17 cellular contexts compared by ENCODE assay signal in the genomic region with DNA sequence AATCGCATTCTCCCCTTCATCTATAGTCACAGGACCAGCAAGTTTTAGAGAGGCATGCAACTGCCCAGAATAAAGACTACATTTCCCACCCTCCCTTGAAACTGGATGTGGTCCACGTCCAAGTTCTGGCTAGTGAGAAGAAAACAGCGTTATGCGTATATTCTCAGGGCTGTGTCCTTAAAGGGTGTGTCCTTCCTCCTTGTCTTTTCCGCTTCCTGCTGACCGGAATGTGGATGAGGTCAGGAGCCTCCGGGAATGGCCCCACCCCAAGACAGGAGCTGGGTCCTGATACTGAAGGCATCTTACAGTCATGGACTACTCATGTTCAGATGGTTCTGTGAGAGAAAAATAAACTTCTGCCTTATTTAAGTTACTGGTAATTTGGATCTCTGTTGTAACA. TPM values are rescaled to one million over a fixed set of nuclear protein-coding genes. Genes with fewer than 3 reads are reported as not detected.
A peak's percentile ranks its signal among the peaks of the same experiment; 100 is the strongest.
DNase-seq lines count a peak whose midpoint lies in the region; ATAC-seq, FAIRE-seq and TF ChIP-seq lines count a peak whose summit lies in the region.
"Had no signal": no experiment of that assay in that cellular context is flagged by ENCODE, and none has a peak within 500 bp of the region (broad histone marks: within the 10 kb centered on the region; RNA-seq: fewer than 3 reads in every experiment).

No MANE protein-coding gene starts in this region.

- no peak for TF ChIP-seq POLR2A in gastrocnemius medialis (IDR thresholded peaks at IDR 0.05)

- H3K4me1 ChIP-seq in heart right ventricle (peaks cover 0 to 26% (median 9%) of the 10 kb centered on the region in 9 donors), gastrocnemius medialis (no peaks in the 10 kb centered on the region), pancreas (no peaks in the 10 kb centered on the region)
- H3K4me1 ChIP-seq: Peyer's patch, prostate gland had no signal

- DNase-seq in HFFc6 (peak; percentile 15), brain microvascular endothelial cell (peak; percentile 28), heart right ventricle (peak in 1 of 2 donors; percentile 57), gastrocnemius medialis (no peak), GM10266 (ENCODE audit: extremely low spot score) (no peak), pancreas (no peak), DMS 273 treated with DMSO at 0.1 percent for 48 hours (lab: John Stamatoyannopoulos, UW) (no peak)
- DNase-seq: NCI-H1436; NCI-H524; Peyer's patch; stimulated activated CD4-positive, alpha-beta T cell treated with anti-CD3 and anti-CD28 coated beads, Interleukin-4, amount 100 ng/mL, for 24 hours; stimulated activated naive B cell treated with anti-CD40 and anti-IgM and Interleukin-4, amounts not matched to agents 10 μg/mL and 1 μg/mL and 100 μg/mL, for 72 hours had no signal

- H3K9me3 Mint-ChIP-seq in HFFc6: no peaks in the 10 kb centered on the region

- no peak overlapping the region for H3K4me3 ChIP-seq in brain microvascular endothelial cell (ENCODE audit: low read depth, low read length)
- peak overlapping the region in 1 of 10 donors; percentile 11 for H3K4me3 ChIP-seq in heart right ventricle
- H3K4me3 ChIP-seq in gastrocnemius medialis: no peak overlapping the region
- no peak overlapping the region for H3K4me3 ChIP-seq in pancreas
- H3K4me3 ChIP-seq: BLaER1 treated with 17β-estradiol and CSF1 and Interleukin-3, amounts not matched to agents 10 nM and 100 nM; cardiac muscle cell; Peyer's patch; prostate gland had no signal

- H3K27ac ChIP-seq in brain microvascular endothelial cell (no peak overlapping the region), heart right ventricle (peak overlapping the region in 8 of 10 donors; percentile 22 to 70 (median 54)), gastrocnemius medialis (peak overlapping the region; percentile 27 to 43 (median 31)), pancreas (no peak overlapping the region)
- H3K27ac ChIP-seq: BLaER1 treated with 17β-estradiol and CSF1 and Interleukin-3, amounts not matched to agents 10 nM and 100 nM; cardiac muscle cell; Peyer's patch; prostate gland had no signal

- H3K9me3 ChIP-seq in heart right ventricle (peaks cover 0 to 12% (median 0%) of the 10 kb centered on the region in 11 donors), gastrocnemius medialis (no peaks in the 10 kb centered on the region), pancreas (no peaks in the 10 kb centered on the region)
- H3K9me3 ChIP-seq: BLaER1 treated with 17β-estradiol and CSF1 and Interleukin-3, amounts not matched to agents 10 nM and 100 nM; Peyer's patch; prostate gland had no signal

- in situ Hi-C loops in brain microvascular endothelial cell (cut with HindIII; ENCODE audit: low pct_ligation_motif_present, low sequenced_read_pairs) (no loop called here), gastrocnemius medialis (cut with MboI; ENCODE audit: low sequenced_read_pairs in 4 of 4) (no loop called here)

- H3K27me3 Mint-ChIP-seq in HFFc6 (ENCODE audit: insufficient read depth): no peaks in the 10 kb centered on the region; the same call in 1 of the 2 replicates

- H3K27ac Mint-ChIP-seq in HFFc6: peak overlapping the region; percentile 44
- H3K27ac Mint-ChIP-seq: stimulated activated naive B cell treated with anti-CD40 and anti-IgM and Interleukin-4, amounts not matched to agents 10 μg/mL and 1 μg/mL and 100 μg/mL, for 72 hours had no signal

- peaks cover 43% of the 10 kb centered on the region for H3K4me1 Mint-ChIP-seq in HFFc6 (ENCODE audit: low read depth)

- no peaks in the 10 kb centered on the region for H3K36me3 ChIP-seq in brain microvascular endothelial cell (replicated peaks)
- H3K36me3 ChIP-seq in heart right ventricle: no peaks in the 10 kb centered on the region
- H3K36me3 ChIP-seq in gastrocnemius medialis: no peaks in the 10 kb centered on the region
- no peaks in the 10 kb centered on the region for H3K36me3 ChIP-seq in pancreas
- H3K36me3 ChIP-seq: BLaER1 treated with 17β-estradiol and CSF1 and Interleukin-3, amounts not matched to agents 10 nM and 100 nM; cardiac muscle cell; Peyer's patch; prostate gland had no signal

- peak overlapping the region; percentile 46 for H3K4me3 Mint-ChIP-seq in HFFc6
- H3K4me3 Mint-ChIP-seq: stimulated activated naive B cell treated with anti-CD40 and anti-IgM and Interleukin-4, amounts not matched to agents 10 μg/mL and 1 μg/mL and 100 μg/mL, for 72 hours had no signal

- TF ChIP-seq CTCF in HFFc6 (IDR thresholded peaks at IDR 0.05) (no peak), brain microvascular endothelial cell (IDR thresholded peaks at IDR 0.05; ENCODE audit: low read depth, low read length, missing control alignments) (no peak), heart right ventricle (IDR thresholded peaks at IDR 0.05) (no peak), gastrocnemius medialis (IDR thresholded peaks at IDR 0.05 in 4 of 5, conservative IDR thresholded peaks at IDR 0.05 in 1 of 5) (no peak), GM10266 (IDR thresholded peaks at IDR 0.05; ENCODE audit: control insufficient read depth, insufficient read depth, low read depth, missing control alignments) (no peak), pancreas (IDR thresholded peaks at IDR 0.05) (no peak)

- no peak for FAIRE-seq in pancreas (lab: Jason Lieb, UNC)
- FAIRE-seq: endometrium had no signal

- intact Hi-C loops in heart right ventricle (cut with DNase I): loop anchor here in 3 of 10 donors (10.0 kb wide), 3 partner anchors 185 to 305 kb away; no protein-coding TSS in a partner anchor
- intact Hi-C loops in gastrocnemius medialis (cut with DNase I; ENCODE audit: low total_unique reads): no loop called here
- intact Hi-C loops in pancreas (cut with DNase I): no loop called here

- ATAC-seq in heart right ventricle (peak; percentile 86 to 98 (median 94)), gastrocnemius medialis (peak; percentile 51 to 72), pancreas (no peak), HG03378 (IDR thresholded peaks at IDR 0.05; ENCODE audit: unreplicated experiment) (no peak)
- ATAC-seq: stimulated activated naive B cell treated with anti-CD40 and anti-IgM and Interleukin-4, amounts not matched to agents 10 μg/mL and 1 μg/mL and 100 μg/mL, for 72 hours had no signal

- peaks cover 4% of the 10 kb centered on the region; the same call in 1 of the 2 replicates for H3K36me3 Mint-ChIP-seq in HFFc6 (ENCODE audit: low read depth)
- H3K36me3 Mint-ChIP-seq: stimulated activated naive B cell treated with anti-CD40 and anti-IgM and Interleukin-4, amounts not matched to agents 10 μg/mL and 1 μg/mL and 100 μg/mL, for 72 hours had no signal

- WGBS in heart right ventricle, 2 donors: 40 to 57% methylated on average over 7 of the region's 7 CpGs
- WGBS in pancreas, 2 donors: 68 to 72% methylated on average over 7 of the region's 7 CpGs

- H3K27me3 ChIP-seq in brain microvascular endothelial cell (replicated peaks): no peaks in the 10 kb centered on the region
- H3K27me3 ChIP-seq in heart right ventricle: peaks cover 0 to 10% (median 0%) of the 10 kb centered on the region in 7 donors
- no peaks in the 10 kb centered on the region for H3K27me3 ChIP-seq in gastrocnemius medialis
- H3K27me3 ChIP-seq in pancreas: peaks cover 0 to 8% (median 0%) of the 10 kb centered on the region in 4 donors
- H3K27me3 ChIP-seq: BLaER1 treated with 17β-estradiol and CSF1 and Interleukin-3, amounts not matched to agents 10 nM and 100 nM; cardiac muscle cell; Peyer's patch had no signal

RNA-seq across cellular contexts. Expression of gene CHST2, which starts 20.2 kb away (rescaled TPM):
- 1 to 10 TPM; 2.6 to 4.3 (median 3.8) TPM for total RNA-seq in HFFc6 (2021; fragmentation: NEBNext Ultra II Directional; extraction: Animal tissue kit (Norgen Biotek cat#: 25700))
- total RNA-seq in heart right ventricle (1 to 10 TPM in 9 of 10 donors, under 1 TPM in 1; 0.89 to 7.0 (median 1.7) TPM), gastrocnemius medialis (1 to 10 TPM in 3 of 4 donors, under 1 TPM in 1; 0.41 to 2.9 (median 1.8) TPM), pancreas (1 to 10 TPM in 2 of 6 donors, under 1 TPM in 4; 0.39 to 2.2 (median 0.74) TPM)
- polyA plus RNA-seq in heart right ventricle (1 to 10 TPM in 1 of 2 donors, under 1 TPM in 1; 0.44 to 2.8 TPM), pancreas (1 to 10 TPM in 1 of 2 donors, under 1 TPM in 1; 0.49 to 2.0 TPM)

Comparison
In these comparisons a context has a peak if more than half of its experiments do, and no peak if none do; other contexts are left out.
1. DNase-seq: peak in HFFc6 (single experiment) and brain microvascular endothelial cell (single experiment); none in gastrocnemius medialis (0 of 2), GM10266 (single experiment), pancreas (0 of 6) and DMS 273 treated with DMSO at 0.1 percent for 48 hours (single experiment).
2. H3K27ac ChIP-seq: peak in heart right ventricle (8 of 10) and gastrocnemius medialis (4 of 4); none in brain microvascular endothelial cell (single experiment) and pancreas (0 of 4).
3. ATAC-seq: peak in heart right ventricle (8 of 8) and gastrocnemius medialis (2 of 2); none in pancreas (0 of 4) and HG03378 (single experiment).